Comparison of ENCODE assay signal across 18 cellular contexts in genomic region chr1:91428182-91428798, GRCh38. TPM values are rescaled to one million over a fixed set of nuclear protein-coding genes. Genes with fewer than 3 reads are reported as not detected.
DNase-seq lines count a peak whose midpoint lies in the region; ATAC-seq and TF ChIP-seq lines count a peak whose summit lies in the region.
"Had no signal": no experiment of that assay in that cellular context is flagged by ENCODE, and none has a peak within 500 bp of the region (broad histone marks: within the 10 kb centered on the region; RNA-seq: fewer than 3 reads in every experiment).

No MANE protein-coding gene starts in this region.

- TF ChIP-seq CTCF in fibroblast of pulmonary artery (IDR thresholded peaks at IDR 0.05; ENCODE audit: low read length, missing control alignments) = no peak

- DNase-seq in NCI-H748 (lab: John Stamatoyannopoulos, UW; ENCODE audit: unreplicated experiment) (peak; percentile 12), NCI-H748 treated with DMSO at 0.1 percent for 48 hours (lab: John Stamatoyannopoulos, UW) (no peak), M059J (ENCODE audit: low read depth) (peak; percentile 22), fibroblast of pulmonary artery (ENCODE audit: low read depth) (peak; percentile 6), retina (peak; percentile 28), NCI-H1048 (lab: John Stamatoyannopoulos, UW) (no peak)
- no peak for DNase-seq in central memory CD4-positive, alpha-beta T cell
- DNase-seq: activated CD4-positive, alpha-beta T cell treated with anti-CD3 and anti-CD28 coated beads for 48 hours; brain microvascular endothelial cell; heart left ventricle; left colon; NCI-H1930; ovary; Right ventricle myocardium superior; small intestine; stimulated activated naive B cell treated with anti-CD40 and anti-IgM and Interleukin-4, amounts not matched to agents 10 μg/mL and 1 μg/mL and 100 μg/mL, for 72 hours had no signal

- no peak for ATAC-seq in GM19463 (IDR thresholded peaks at IDR 0.05; ENCODE audit: unreplicated experiment)
- ATAC-seq: activated naive CD4-positive, alpha-beta T cell treated with anti-CD3 and anti-CD28 coated beads, Interleukin-2, amount 50 U/mL, for 72 hours; heart left ventricle; left colon; stimulated activated naive B cell treated with anti-CD40 and anti-IgM and Interleukin-4, amounts not matched to agents 10 μg/mL and 1 μg/mL and 100 μg/mL, for 72 hours had no signal

- H3K4me3 ChIP-seq in fibroblast of pulmonary artery (replicated peaks; ENCODE audit: low read depth, low read length) = no peak overlapping the region
- H3K4me3 ChIP-seq: ovary had no signal

RNA-seq across cellular contexts. Expression of gene HFM1, which starts 23.7 kb away (rescaled TPM):
- 0.10 TPM in 1 of 2 replicates, not detected in the other for total RNA-seq in M059J (2014; rRNA removed; shearing (Covaris generic))
- total RNA-seq: activated naive CD4-positive, alpha-beta T cell treated with anti-CD3 and anti-CD28 coated beads, Interleukin-2, amount 50 U/mL, for 72 hours had no signal

Comparison
In these comparisons a context has a peak if more than half of its experiments do, and no peak if none do; other contexts are left out.
1. DNase-seq: peak in NCI-H748 (single experiment), M059J (single experiment), fibroblast of pulmonary artery (single experiment) and retina (single experiment); none in NCI-H748 treated with DMSO at 0.1 percent for 48 hours (single experiment), NCI-H1048 (single experiment) and central memory CD4-positive, alpha-beta T cell (single experiment).